In the genomic region with DNA sequence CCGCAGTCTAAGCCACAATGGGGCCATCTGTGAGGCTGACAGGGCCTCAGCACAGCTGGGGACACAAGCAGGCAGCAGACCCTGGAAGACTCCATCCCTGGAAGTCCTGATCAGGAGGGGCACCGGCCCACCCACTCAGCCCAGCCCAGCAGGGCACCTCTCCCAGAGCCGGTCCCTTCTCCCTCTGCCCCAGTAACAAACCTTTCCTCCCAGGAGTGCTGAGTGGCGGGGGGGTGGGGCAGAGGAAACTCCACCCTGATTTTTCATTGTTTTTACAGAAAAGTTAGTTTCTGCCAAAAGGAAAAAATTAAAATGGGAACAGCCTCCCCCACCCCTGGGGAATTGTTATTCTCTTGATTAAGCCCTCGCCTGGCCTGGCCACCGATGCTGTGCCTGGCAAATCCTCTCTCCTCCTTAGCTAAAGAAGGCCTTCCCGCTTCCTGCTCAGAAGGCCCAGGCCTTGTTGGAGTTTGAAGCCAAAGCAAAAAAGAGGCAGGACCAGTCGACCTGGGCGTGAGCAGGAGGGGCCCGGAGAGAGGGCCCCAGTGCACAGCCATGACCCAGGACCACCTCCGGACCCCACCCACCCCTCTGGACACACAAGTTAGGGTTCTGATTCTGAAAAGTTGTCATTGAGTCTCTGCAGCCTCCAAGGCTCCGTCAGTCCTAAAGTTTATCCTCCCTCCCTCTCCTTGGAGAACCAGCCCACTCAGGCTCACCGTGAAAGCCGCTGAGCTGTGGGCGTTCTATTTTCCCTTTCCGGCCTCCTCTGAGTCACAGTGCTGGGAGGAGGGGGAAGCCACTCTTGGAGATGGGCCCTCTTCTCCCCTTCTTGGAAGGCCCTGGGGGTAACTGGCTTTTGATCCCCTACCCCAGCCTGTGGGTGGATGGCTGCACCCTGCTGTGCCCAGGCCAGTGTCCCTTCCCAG, we compare ENCODE assay signal across 1 cellular context.
TF ChIP-seq lines count a peak whose summit lies in the region.

No MANE protein-coding gene starts in this region.

TF ChIP-seq in K562, 482 proteins besides CTCF, POLR2A, EP300 and RAD21 (continued from another document):
- TF ChIP-seq, protein P1, sequence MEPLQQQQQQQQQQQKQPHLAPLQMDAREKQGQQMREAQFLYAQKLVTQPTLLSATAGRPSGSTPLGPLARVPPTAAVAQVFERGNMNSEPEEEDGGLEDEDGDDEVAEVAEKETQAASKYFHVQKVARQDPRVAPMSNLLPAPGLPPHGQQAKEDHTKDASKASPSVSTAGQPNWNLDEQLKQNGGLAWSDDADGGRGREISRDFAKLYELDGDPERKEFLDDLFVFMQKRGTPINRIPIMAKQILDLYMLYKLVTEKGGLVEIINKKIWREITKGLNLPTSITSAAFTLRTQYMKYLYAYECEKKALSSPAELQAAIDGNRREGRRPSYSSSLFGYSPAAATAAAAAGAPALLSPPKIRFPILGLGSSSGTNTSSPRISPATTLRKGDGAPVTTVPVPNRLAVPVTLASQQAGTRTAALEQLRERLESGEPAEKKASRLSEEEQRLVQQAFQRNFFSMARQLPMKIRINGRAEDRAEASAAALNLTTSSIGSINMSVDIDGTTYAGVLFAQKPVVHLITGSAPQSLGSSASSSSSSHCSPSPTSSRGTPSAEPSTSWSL (CRISPR knock-in tag; IDR thresholded peaks at IDR 0.05; ENCODE audit: borderline replicate concordance), result no peak
- TF ChIP-seq, protein P2, sequence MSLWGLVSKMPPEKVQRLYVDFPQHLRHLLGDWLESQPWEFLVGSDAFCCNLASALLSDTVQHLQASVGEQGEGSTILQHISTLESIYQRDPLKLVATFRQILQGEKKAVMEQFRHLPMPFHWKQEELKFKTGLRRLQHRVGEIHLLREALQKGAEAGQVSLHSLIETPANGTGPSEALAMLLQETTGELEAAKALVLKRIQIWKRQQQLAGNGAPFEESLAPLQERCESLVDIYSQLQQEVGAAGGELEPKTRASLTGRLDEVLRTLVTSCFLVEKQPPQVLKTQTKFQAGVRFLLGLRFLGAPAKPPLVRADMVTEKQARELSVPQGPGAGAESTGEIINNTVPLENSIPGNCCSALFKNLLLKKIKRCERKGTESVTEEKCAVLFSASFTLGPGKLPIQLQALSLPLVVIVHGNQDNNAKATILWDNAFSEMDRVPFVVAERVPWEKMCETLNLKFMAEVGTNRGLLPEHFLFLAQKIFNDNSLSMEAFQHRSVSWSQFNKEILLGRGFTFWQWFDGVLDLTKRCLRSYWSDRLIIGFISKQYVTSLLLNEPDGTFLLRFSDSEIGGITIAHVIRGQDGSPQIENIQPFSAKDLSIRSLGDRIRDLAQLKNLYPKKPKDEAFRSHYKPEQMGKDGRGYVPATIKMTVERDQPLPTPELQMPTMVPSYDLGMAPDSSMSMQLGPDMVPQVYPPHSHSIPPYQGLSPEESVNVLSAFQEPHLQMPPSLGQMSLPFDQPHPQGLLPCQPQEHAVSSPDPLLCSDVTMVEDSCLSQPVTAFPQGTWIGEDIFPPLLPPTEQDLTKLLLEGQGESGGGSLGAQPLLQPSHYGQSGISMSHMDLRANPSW (CRISPR knock-in tag; IDR thresholded peaks at IDR 0.05), result no peak
- TF ChIP-seq, protein P3, sequence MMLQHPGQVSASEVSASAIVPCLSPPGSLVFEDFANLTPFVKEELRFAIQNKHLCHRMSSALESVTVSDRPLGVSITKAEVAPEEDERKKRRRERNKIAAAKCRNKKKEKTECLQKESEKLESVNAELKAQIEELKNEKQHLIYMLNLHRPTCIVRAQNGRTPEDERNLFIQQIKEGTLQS (IDR thresholded peaks at IDR 0.05), result 0 out of 2 replicates have a peak, but pooled peaks have one; percentile 27
- TF ChIP-seq, protein P3 (CRISPR knock-in tag; conservative IDR thresholded peaks at IDR 0.05), result no peak
- TF ChIP-seq, protein P4, sequence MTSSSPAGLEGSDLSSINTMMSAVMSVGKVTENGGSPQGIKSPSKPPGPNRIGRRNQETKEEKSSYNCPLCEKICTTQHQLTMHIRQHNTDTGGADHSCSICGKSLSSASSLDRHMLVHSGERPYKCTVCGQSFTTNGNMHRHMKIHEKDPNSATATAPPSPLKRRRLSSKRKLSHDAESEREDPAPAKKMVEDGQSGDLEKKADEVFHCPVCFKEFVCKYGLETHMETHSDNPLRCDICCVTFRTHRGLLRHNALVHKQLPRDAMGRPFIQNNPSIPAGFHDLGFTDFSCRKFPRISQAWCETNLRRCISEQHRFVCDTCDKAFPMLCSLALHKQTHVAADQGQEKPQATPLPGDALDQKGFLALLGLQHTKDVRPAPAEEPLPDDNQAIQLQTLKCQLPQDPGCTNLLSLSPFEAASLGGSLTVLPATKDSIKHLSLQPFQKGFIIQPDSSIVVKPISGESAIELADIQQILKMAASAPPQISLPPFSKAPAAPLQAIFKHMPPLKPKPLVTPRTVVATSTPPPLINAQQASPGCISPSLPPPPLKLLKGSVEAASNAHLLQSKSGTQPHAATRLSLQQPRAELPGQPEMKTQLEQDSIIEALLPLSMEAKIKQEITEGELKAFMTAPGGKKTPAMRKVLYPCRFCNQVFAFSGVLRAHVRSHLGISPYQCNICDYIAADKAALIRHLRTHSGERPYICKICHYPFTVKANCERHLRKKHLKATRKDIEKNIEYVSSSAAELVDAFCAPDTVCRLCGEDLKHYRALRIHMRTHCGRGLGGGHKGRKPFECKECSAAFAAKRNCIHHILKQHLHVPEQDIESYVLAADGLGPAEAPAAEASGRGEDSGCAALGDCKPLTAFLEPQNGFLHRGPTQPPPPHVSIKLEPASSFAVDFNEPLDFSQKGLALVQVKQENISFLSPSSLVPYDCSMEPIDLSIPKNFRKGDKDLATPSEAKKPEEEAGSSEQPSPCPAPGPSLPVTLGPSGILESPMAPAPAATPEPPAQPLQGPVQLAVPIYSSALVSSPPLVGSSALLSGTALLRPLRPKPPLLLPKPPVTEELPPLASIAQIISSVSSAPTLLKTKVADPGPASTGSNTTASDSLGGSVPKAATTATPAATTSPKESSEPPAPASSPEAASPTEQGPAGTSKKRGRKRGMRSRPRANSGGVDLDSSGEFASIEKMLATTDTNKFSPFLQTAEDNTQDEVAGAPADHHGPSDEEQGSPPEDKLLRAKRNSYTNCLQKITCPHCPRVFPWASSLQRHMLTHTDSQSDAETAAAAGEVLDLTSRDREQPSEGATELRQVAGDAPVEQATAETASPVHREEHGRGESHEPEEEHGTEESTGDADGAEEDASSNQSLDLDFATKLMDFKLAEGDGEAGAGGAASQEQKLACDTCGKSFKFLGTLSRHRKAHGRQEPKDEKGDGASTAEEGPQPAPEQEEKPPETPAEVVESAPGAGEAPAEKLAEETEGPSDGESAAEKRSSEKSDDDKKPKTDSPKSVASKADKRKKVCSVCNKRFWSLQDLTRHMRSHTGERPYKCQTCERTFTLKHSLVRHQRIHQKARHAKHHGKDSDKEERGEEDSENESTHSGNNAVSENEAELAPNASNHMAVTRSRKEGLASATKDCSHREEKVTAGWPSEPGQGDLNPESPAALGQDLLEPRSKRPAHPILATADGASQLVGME (CRISPR knock-in tag; IDR thresholded peaks at IDR 0.05), result no peak
- TF ChIP-seq FOSL1 (tag; conservative IDR thresholded peaks at IDR 0.05), result peak; percentile 76
- no peak for TF ChIP-seq NFXL1 (CRISPR knock-in tag; IDR thresholded peaks at IDR 0.05)
- TF ChIP-seq, protein P5, sequence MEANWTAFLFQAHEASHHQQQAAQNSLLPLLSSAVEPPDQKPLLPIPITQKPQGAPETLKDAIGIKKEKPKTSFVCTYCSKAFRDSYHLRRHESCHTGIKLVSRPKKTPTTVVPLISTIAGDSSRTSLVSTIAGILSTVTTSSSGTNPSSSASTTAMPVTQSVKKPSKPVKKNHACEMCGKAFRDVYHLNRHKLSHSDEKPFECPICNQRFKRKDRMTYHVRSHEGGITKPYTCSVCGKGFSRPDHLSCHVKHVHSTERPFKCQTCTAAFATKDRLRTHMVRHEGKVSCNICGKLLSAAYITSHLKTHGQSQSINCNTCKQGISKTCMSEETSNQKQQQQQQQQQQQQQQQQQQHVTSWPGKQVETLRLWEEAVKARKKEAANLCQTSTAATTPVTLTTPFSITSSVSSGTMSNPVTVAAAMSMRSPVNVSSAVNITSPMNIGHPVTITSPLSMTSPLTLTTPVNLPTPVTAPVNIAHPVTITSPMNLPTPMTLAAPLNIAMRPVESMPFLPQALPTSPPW (CRISPR knock-in tag; IDR thresholded peaks at IDR 0.05), result peak; percentile 34
TF ChIP-seq in K562: peak in this region for 11.
